8 cellular contexts compared by ENCODE assay signal in the genomic region with DNA sequence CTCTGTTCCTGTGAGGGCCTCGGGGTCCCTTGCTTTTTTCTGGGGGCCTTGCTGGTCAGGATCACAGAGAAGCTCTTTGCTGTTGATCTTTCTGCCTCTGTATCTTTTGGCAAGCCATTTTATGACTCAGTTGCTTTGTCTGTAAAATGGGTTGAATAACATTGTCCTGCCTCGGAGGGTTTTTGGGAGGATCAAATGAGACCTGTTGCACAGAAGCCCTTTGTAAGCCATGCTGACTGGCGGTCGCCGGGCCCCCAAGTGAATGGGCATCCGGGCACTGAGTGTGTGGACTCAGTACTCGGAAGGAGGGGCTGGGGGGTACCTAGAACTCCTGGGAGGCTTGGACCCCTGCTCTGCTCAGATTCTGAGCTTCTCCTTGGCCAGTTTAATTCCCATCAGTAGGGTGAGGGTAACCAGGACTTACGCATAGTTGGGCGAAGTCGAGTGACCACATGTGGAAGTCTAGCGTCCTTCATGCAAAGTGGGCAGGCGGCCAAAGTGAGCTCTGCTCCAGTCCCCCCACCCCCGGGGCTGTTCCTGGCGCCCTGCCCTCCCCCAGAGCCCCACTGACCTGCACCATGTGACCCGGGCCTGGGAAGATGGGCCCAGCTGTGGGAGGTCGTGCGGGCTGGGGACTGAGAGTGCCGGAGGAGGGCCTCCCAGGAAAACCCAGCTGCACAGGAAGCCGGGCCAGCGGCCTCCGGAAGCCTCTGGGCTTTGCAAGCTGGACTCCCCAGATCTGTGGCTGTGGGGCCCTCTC.
DNase-seq lines count a peak whose midpoint lies in the region; ATAC-seq and TF ChIP-seq lines count a peak whose summit lies in the region.
"Had no signal": no experiment of that assay in that cellular context is flagged by ENCODE, and none has a peak within 500 bp of the region (broad histone marks: within the 10 kb centered on the region; RNA-seq: fewer than 3 reads in every experiment).

No MANE protein-coding gene starts in this region.

- H3K27ac ChIP-seq in dorsolateral prefrontal cortex (peak overlapping the region in 55 of 59 donors; percentile 4 to 88 (median 73)), upper lobe of right lung (peak overlapping the region; percentile 75)

- TF ChIP-seq CTCF in dorsolateral prefrontal cortex (IDR thresholded peaks at IDR 0.05 in 54 of 56, conservative IDR thresholded peaks at IDR 0.05 in 2 of 56; ENCODE audit: low read depth in 1 of 56, partially characterized antibody in 56 of 56) (peak in 6 of 56 donors; percentile 7 to 35 (median 14)), upper lobe of right lung (IDR thresholded peaks at IDR 0.05) (no peak)

- intact Hi-C loops in dorsolateral prefrontal cortex (cut with DNase I) (no loop called here), upper lobe of right lung (cut with DNase I) (no loop called here)

- H3K4me3 ChIP-seq in dorsolateral prefrontal cortex = peak overlapping the region in 3 of 59 donors; percentile 3 to 27 (median 10)
- no peak overlapping the region for H3K4me3 ChIP-seq in upper lobe of right lung

- no peaks in the 10 kb centered on the region for H3K27me3 ChIP-seq in dorsolateral prefrontal cortex
- H3K27me3 ChIP-seq in upper lobe of right lung = no peaks in the 10 kb centered on the region

- DNase-seq in NCI-H226 (peak; percentile 63), dorsolateral prefrontal cortex (peak in 9 of 10 donors; percentile 60 to 80 (median 70)), medulla oblongata (ENCODE audit: extremely low spot score) (peak; percentile 81), upper lobe of right lung (peak; percentile 88), RKO (ENCODE audit: low spot score) (no peak), SK-N-DZ (ENCODE audit: low spot score) (no peak)
- no peak for DNase-seq in activated CD4-positive, alpha-beta T cell treated with anti-CD3 and anti-CD28 coated beads for 4 hours
- DNase-seq: naive B cell had no signal

- H3K36me3 ChIP-seq in upper lobe of right lung = no peaks in the 10 kb centered on the region

- no peaks in the 10 kb centered on the region for H3K9me3 ChIP-seq in upper lobe of right lung

- peak; percentile 55 for ATAC-seq in upper lobe of right lung

- H3K4me1 ChIP-seq in upper lobe of right lung = peaks cover 87% of the 10 kb centered on the region

Comparison
In these comparisons a context has a peak if more than half of its experiments do, and no peak if none do; other contexts are left out.
1. DNase-seq: peak in NCI-H226 (single experiment), dorsolateral prefrontal cortex (9 of 10), medulla oblongata (single experiment) and upper lobe of right lung (single experiment); none in RKO (single experiment), activated CD4-positive, alpha-beta T cell treated with anti-CD3 and anti-CD28 coated beads for 4 hours (0 of 2) and SK-N-DZ (single experiment).